Comparison of ENCODE assay signal across 8 cellular contexts in genomic region chr7:105691029-105691691, GRCh38.
DNase-seq lines count a peak whose midpoint lies in the region; ATAC-seq and TF ChIP-seq lines count a peak whose summit lies in the region.

No MANE protein-coding gene starts in this region.

- no peak overlapping the region for H3K4me2 ChIP-seq in SK-N-SH

- TF ChIP-seq POLR2A in ovary (IDR thresholded peaks at IDR 0.05): no peak

- no peaks in the 10 kb centered on the region for H3K27me3 ChIP-seq in ovary
- H3K27me3 ChIP-seq in SK-N-SH (ENCODE audit: insufficient read depth): no peaks in the 10 kb centered on the region

- H3F3A ChIP-seq in SK-N-SH (replicated peaks; ENCODE audit: insufficient read depth): no peaks in the 10 kb centered on the region

- no peaks in the 10 kb centered on the region for H3K27me3 Mint-ChIP-seq in activated CD4-positive, alpha-beta T cell treated with anti-CD3 and anti-CD28 coated beads, Interleukin-2, amount 10 ng/mL, durations not matched to agents 7 days and 5 days

- H3K79me2 ChIP-seq in SK-N-SH (ENCODE audit: insufficient read depth): no peaks in the 10 kb centered on the region

- TF ChIP-seq RAD21 in SK-N-SH (IDR thresholded peaks at IDR 0.05; ENCODE audit: low read length): no peak

- POLR2A ChIA-PET in activated CD4-positive, alpha-beta T cell treated with anti-CD3 and anti-CD28 coated beads, Interleukin-2, amount 10 ng/mL, durations not matched to agents 7 days and 5 days (lab: Charles Lee): interaction anchor here (0.6 kb wide), 1 partner anchor 14 kb away, joined by 3 read pairs; no protein-coding TSS in a partner anchor
- POLR2A ChIA-PET in SK-N-SH (lab: Yijun Ruan, JAX): no interaction called here

- no peak overlapping the region for H3K9ac ChIP-seq in SK-N-SH

- no peaks in the 10 kb centered on the region for H3K9me2 ChIP-seq in SK-N-SH

- H3K4me3 ChIP-seq in ovary (peak overlapping the region; percentile 37), SK-N-SH (ENCODE audit: low read depth in 2 of 2, low read length in 1 of 2) (no peak overlapping the region)

- ATAC-seq in HG03159 (IDR thresholded peaks at IDR 0.05; ENCODE audit: unreplicated experiment): peak; percentile 40

- no peak for TF ChIP-seq CTCF in ovary (IDR thresholded peaks at IDR 0.05)
- no peak for TF ChIP-seq CTCF in SK-N-SH (IDR thresholded peaks at IDR 0.05)

- peak overlapping the region; percentile 79 for H3K4me3 Mint-ChIP-seq in activated CD4-positive, alpha-beta T cell treated with anti-CD3 and anti-CD28 coated beads, Interleukin-2, amount 10 ng/mL, durations not matched to agents 7 days and 5 days

- H3K27ac Mint-ChIP-seq in activated CD4-positive, alpha-beta T cell treated with anti-CD3 and anti-CD28 coated beads, Interleukin-2, amount 10 ng/mL, durations not matched to agents 7 days and 5 days: peak overlapping the region; percentile 98

- H3K4me1 Mint-ChIP-seq in activated CD4-positive, alpha-beta T cell treated with anti-CD3 and anti-CD28 coated beads, Interleukin-2, amount 10 ng/mL, durations not matched to agents 7 days and 5 days: peaks cover 51% of the 10 kb centered on the region

- peaks cover 4% of the 10 kb centered on the region for H3K9me3 Mint-ChIP-seq in activated CD4-positive, alpha-beta T cell treated with anti-CD3 and anti-CD28 coated beads, Interleukin-2, amount 10 ng/mL, durations not matched to agents 7 days and 5 days

- H3K9me3 ChIP-seq in ovary (no peaks in the 10 kb centered on the region), SK-N-SH (no peaks in the 10 kb centered on the region)

- TF ChIP-seq EP300 in ovary (IDR thresholded peaks at IDR 0.05) (no peak), SK-N-SH (IDR thresholded peaks at IDR 0.05; ENCODE audit: borderline replicate concordance in 1 of 2, low read depth in 1 of 2, low read length in 1 of 2) (no peak)

- H3K36me3 ChIP-seq in ovary: no peaks in the 10 kb centered on the region
- H3K36me3 ChIP-seq in SK-N-SH (replicated peaks in 1 of 2; ENCODE audit: control insufficient read depth in 1 of 2, insufficient read depth in 2 of 2, low read length in 1 of 2): no peaks in the 10 kb centered on the region

- no peaks in the 10 kb centered on the region for H4K20me1 ChIP-seq in SK-N-SH (ENCODE audit: insufficient read depth)

- H3K27ac ChIP-seq in ovary (peak overlapping the region in 1 of 2 donors; percentile 44), SK-N-SH (ENCODE audit: low read depth in 2 of 2, low read length in 1 of 2) (no peak overlapping the region)

- peaks cover 11% of the 10 kb centered on the region for H3K36me3 Mint-ChIP-seq in activated CD4-positive, alpha-beta T cell treated with anti-CD3 and anti-CD28 coated beads, Interleukin-2, amount 10 ng/mL, durations not matched to agents 7 days and 5 days (ENCODE audit: low read depth)

- 1 to 3% (median 1%) methylated on average over 18 of the region's 18 CpGs for WGBS in ovary, 3 donors
- WGBS in SK-N-SH (ENCODE audit: low lambda C conversion rate): 80% methylated on average over 18 of the region's 18 CpGs

- CTCF ChIA-PET in activated CD4-positive, alpha-beta T cell treated with anti-CD3 and anti-CD28 coated beads, Interleukin-2, amount 10 ng/mL, durations not matched to agents 7 days and 5 days (lab: Charles Lee): interaction anchor here (2.2 kb wide), 1 partner anchor 14 kb away, joined by 8 read pairs; no protein-coding TSS in a partner anchor
- CTCF ChIA-PET in SK-N-SH (lab: Yijun Ruan, JAX): interaction anchor here (0.9 to 1.5 kb wide), 2 partner anchors 16 to 352 kb away, joined by 3 to 5 read pairs; no protein-coding TSS in a partner anchor

- DNase-seq in ELF-1 (ENCODE audit: low read depth, low spot score) (peak; percentile 83), fibroblast of gingiva (ENCODE audit: low read depth) (peak; percentile 86), ovary (no peak), Ammon's horn (ENCODE audit: low spot score) (no peak), LoVo (ENCODE audit: low spot score) (no peak), SK-N-SH (no peak)
- peak; percentile 70 for DNase-seq in activated CD4-positive, alpha-beta T cell treated with anti-CD3 and anti-CD28 coated beads, Interleukin-2, amount 10 ng/mL, durations not matched to agents 7 days and 5 days

- H3K4me1 ChIP-seq in ovary (ENCODE audit: insufficient read depth) (peaks cover 2% of the 10 kb centered on the region), SK-N-SH (ENCODE audit: control insufficient read depth in 1 of 2, insufficient read depth in 2 of 2, low read depth in 1 of 2, low read length in 1 of 2) (peaks cover 0 to 16% of the 10 kb centered on the region in 2 experiments; a peak in 1 of 4 replicates)

- intact Hi-C loops in ovary (cut with DNase I): no loop called here

- no peak overlapping the region for H2AFZ ChIP-seq in SK-N-SH (ENCODE audit: low read depth)

TF ChIP-seq in SK-N-SH, 30 proteins besides CTCF, POLR2A, EP300 and RAD21:
- TF ChIP-seq SMC3 (IDR thresholded peaks at IDR 0.05; ENCODE audit: low read depth, low read length) (no peak), CHD2 (IDR thresholded peaks at IDR 0.05; ENCODE audit: low read length, partially characterized antibody) (no peak), ZBTB33 (IDR thresholded peaks at IDR 0.05; ENCODE audit: borderline replicate concordance, low read depth) (no peak), RXRA (IDR thresholded peaks at IDR 0.05; ENCODE audit: borderline replicate concordance, low read depth) (no peak), MXI1 (IDR thresholded peaks at IDR 0.05; ENCODE audit: low read depth, low read length) (no peak), USF2 (IDR thresholded peaks at IDR 0.05; ENCODE audit: borderline replicate concordance, low read depth, low read length) (no peak), GABPA (IDR thresholded peaks at IDR 0.05; ENCODE audit: low read depth) (no peak), FOXM1 (IDR thresholded peaks at IDR 0.05; ENCODE audit: low read depth) (no peak), MAX (IDR thresholded peaks at IDR 0.05; ENCODE audit: low read depth) (no peak), YY1 (IDR thresholded peaks at IDR 0.05; ENCODE audit: low read depth) (no peak), REST (IDR thresholded peaks at IDR 0.05; ENCODE audit: low read depth, low read length) (no peak), GATA2 (CRISPR knock-in tag; IDR thresholded peaks at IDR 0.05) (no peak), USF1 (IDR thresholded peaks at IDR 0.05; ENCODE audit: borderline replicate concordance, low read depth) (no peak), RCOR1 (IDR thresholded peaks at IDR 0.05; ENCODE audit: low read length) (no peak)

Comparison
In these comparisons a context has a peak if more than half of its experiments do, and no peak if none do; other contexts are left out.
1. DNase-seq: peak in ELF-1 (single experiment), activated CD4-positive, alpha-beta T cell treated with anti-CD3 and anti-CD28 coated beads, Interleukin-2, amount 10 ng/mL, durations not matched to agents 7 days and 5 days (single experiment) and fibroblast of gingiva (single experiment); none in ovary (0 of 5), Ammon's horn (single experiment), LoVo (single experiment) and SK-N-SH (single experiment).